ENCODE assay signal across 3 cellular contexts in genomic region chr4:610411-611261, GRCh38.
TF ChIP-seq lines count a peak whose summit lies in the region.

No MANE protein-coding gene starts in this region.

TF ChIP-seq in Ishikawa, 13 proteins besides CTCF, POLR2A, EP300 and RAD21:
- TF ChIP-seq USF1 (IDR thresholded peaks at IDR 0.05) (no peak), TCF12 (IDR thresholded peaks at IDR 0.05; ENCODE audit: low read depth) (peak; percentile 39; the same call in 1 of the 2 replicates), NFIC (IDR thresholded peaks at IDR 0.05) (no peak), YY1 (IDR thresholded peaks at IDR 0.05; ENCODE audit: low read depth) (no peak), TEAD4 (IDR thresholded peaks at IDR 0.05) (no peak)
TF ChIP-seq in Ishikawa: peak in this region for 1.

TF ChIP-seq in HepG2, 621 proteins besides CTCF, POLR2A, EP300 and RAD21 (continued from another document):
- peak; percentile 56 for TF ChIP-seq FOSL2 (CRISPR knock-in tag; IDR thresholded peaks at IDR 0.05)
- TF ChIP-seq ZNF652 (CRISPR knock-in tag; IDR thresholded peaks at IDR 0.05; ENCODE audit: borderline replicate concordance, low read depth) = peak; percentile 49; the same call in 1 of the 2 replicates

TF ChIP-seq in WTC11, 78 proteins besides CTCF, POLR2A, EP300 and RAD21 (continued from another document):
- TF ChIP-seq ATF2 (CRISPR knock-in tag; IDR thresholded peaks at IDR 0.05; ENCODE audit: borderline replicate concordance, low read depth) (no peak), JAZF1 (CRISPR knock-in tag; IDR thresholded peaks at IDR 0.05) (no peak)
TF ChIP-seq in WTC11: peak in this region for 0.
